ENCODE assay signal across 12 cellular contexts in the genomic region with DNA sequence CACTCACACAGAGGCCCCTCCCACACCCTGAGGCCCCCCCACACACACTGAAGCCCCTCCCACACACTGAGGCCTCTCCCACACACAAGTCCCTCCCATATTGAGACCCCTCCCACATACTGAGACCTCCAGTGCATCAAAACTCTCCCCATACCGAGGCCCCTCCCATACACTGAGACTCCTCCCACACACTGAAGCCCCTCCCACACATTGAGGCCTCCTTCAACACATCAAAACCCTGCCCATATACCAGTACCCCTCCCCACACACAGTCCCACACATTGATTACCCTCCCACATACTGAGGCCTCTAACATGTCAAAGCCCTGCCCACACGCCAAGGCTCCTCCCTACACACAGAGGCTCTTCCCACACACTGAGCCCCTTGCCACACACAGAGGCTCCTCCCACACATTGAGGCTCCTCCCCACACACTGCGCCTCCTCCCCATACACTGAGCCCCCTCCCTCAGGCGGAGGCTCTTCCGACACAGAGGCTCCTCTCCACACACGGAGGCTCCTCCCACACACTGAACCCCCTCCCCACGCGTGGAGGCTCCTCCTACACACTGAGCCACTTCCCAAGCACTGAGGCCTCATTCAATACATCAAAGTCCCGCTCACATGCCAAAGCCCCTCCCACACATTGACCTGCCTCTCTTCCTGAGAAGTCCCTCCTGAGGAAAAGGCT.
"Had no signal": no experiment of that assay in that cellular context is flagged by ENCODE, and none has a peak within 500 bp of the region (broad histone marks: within the 10 kb centered on the region; RNA-seq: fewer than 3 reads in every experiment).

No MANE protein-coding gene starts in this region.

- DNase-seq: activated CD4-positive, alpha-beta memory T cell treated with anti-CD3 and anti-CD28 coated beads for 36 hours; activated CD8-positive, alpha-beta memory T cell treated with anti-CD3 and anti-CD28 coated beads, Interleukin-2, amount 50 U/mL, for 48 hours; activated naive CD4-positive, alpha-beta T cell; activated naive CD8-positive, alpha-beta T cell treated with anti-CD3 and anti-CD28 coated beads, Interleukin-2, amount 50 U/mL, for 24 hours; foreskin keratinocyte; kidney; right cardiac atrium had no signal

- H3K4me1 ChIP-seq: foreskin keratinocyte, tibial nerve had no signal

- H3K27me3 ChIP-seq: cardiac muscle cell, foreskin keratinocyte, tibial nerve had no signal

- H3K4me1 Mint-ChIP-seq: activated naive CD8-positive, alpha-beta T cell treated with anti-CD3 and anti-CD28 coated beads, Interleukin-2, amount 50 U/mL, for 24 hours had no signal

- ATAC-seq: activated naive CD8-positive, alpha-beta T cell treated with anti-CD3 and anti-CD28 coated beads, Interleukin-2, amount 50 U/mL, for 24 hours; right cardiac atrium had no signal

- H3K36me3 ChIP-seq: cardiac muscle cell, tibial nerve had no signal

- H3K4me3 Mint-ChIP-seq: activated CD4-positive, alpha-beta memory T cell treated with anti-CD3 and anti-CD28 coated beads for 36 hours; activated naive CD8-positive, alpha-beta T cell treated with anti-CD3 and anti-CD28 coated beads, Interleukin-2, amount 50 U/mL, for 24 hours; activated T-helper 1 cell treated with anti-CD3 and anti-CD28 coated beads, Interleukin-12 subunit alpha, Interleukin-12 subunit beta, Interleukin-2, Interleukin-4 antibody, amounts not matched to agents 30 ng/mL and 10 ng/mL and 1 ng/mL, durations not matched to agents 14 hours and 24 hours and 36 hours had no signal

- H3K27ac Mint-ChIP-seq: activated CD4-positive, alpha-beta memory T cell treated with anti-CD3 and anti-CD28 coated beads for 36 hours; activated naive CD8-positive, alpha-beta T cell treated with anti-CD3 and anti-CD28 coated beads, Interleukin-2, amount 50 U/mL, for 24 hours; activated T-helper 1 cell treated with anti-CD3 and anti-CD28 coated beads, Interleukin-12 subunit alpha, Interleukin-12 subunit beta, Interleukin-2, Interleukin-4 antibody, amounts not matched to agents 30 ng/mL and 10 ng/mL and 1 ng/mL, durations not matched to agents 14 hours and 24 hours and 36 hours; progenitor cell of endocrine pancreas had no signal

- H3K4me3 ChIP-seq: cardiac muscle cell, smooth muscle cell, tibial nerve had no signal

- H3K27ac ChIP-seq: cardiac muscle cell, foreskin keratinocyte, tibial nerve had no signal
